In genomic region chr3:142976621-142977398, GRCh38 we compare ENCODE assay signal across 10 cellular contexts.
DNase-seq lines count a peak whose midpoint lies in the region; ATAC-seq lines count a peak whose summit lies in the region.
"Had no signal": no experiment of that assay in that cellular context is flagged by ENCODE, and none has a peak within 500 bp of the region (broad histone marks: within the 10 kb centered on the region; RNA-seq: fewer than 3 reads in every experiment).

No MANE protein-coding gene starts in this region.

- ATAC-seq in HG02678 (IDR thresholded peaks at IDR 0.05; ENCODE audit: unreplicated experiment), result no peak
- no peak for ATAC-seq in HG02973 (IDR thresholded peaks at IDR 0.05; ENCODE audit: unreplicated experiment)

- DNase-seq in Ammon's horn (ENCODE audit: low spot score) (peak; percentile 70), NCI-H226 (peak; percentile 99), dedifferentiated amniotic fluid mesenchymal stem cell (ENCODE audit: extremely low spot score) (peak; percentile 84), midbrain (lab: John Stamatoyannopoulos, UW) (peak; percentile 54), DMS114 treated with DMSO at 0.1 percent for 48 hours (lab: John Stamatoyannopoulos, UW; ENCODE audit: unreplicated experiment) (no peak)
- no peak for DNase-seq in activated CD8-positive, alpha-beta memory T cell treated with anti-CD3 and anti-CD28 coated beads for 24 hours
- DNase-seq: activated CD4-positive, alpha-beta T cell treated with anti-CD3 and anti-CD28 coated beads, Interleukin-2, amount 10 ng/mL, durations not matched to agents 7 days and 5 days; natural killer cell had no signal

Comparison
In these comparisons a context has a peak if more than half of its experiments do, and no peak if none do; other contexts are left out.
1. DNase-seq: peak in Ammon's horn (single experiment), NCI-H226 (single experiment), dedifferentiated amniotic fluid mesenchymal stem cell (single experiment) and midbrain (single experiment); none in activated CD8-positive, alpha-beta memory T cell treated with anti-CD3 and anti-CD28 coated beads for 24 hours (single experiment) and DMS114 treated with DMSO at 0.1 percent for 48 hours (single experiment).